Comparison of ENCODE assay signal across 18 cellular contexts in the genomic region with DNA sequence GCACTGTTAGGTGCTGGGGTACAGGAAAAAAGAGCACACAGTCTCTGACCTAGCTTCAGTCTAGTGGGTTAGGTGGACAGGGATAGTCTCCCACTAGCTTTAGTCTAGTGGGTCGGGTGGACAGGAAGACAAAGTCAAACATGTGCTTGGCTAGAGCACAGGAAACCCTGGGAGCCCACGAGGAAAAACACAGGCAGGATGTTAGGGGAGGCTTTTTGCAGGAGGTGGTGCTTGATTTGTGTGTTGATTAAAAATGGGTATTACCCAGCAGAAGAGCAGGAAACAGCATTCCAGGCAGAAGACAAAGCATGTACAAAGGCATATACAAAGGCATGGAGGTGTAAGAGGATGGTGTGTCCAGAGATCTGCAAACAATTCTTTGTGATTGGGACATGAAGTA.
"Had no signal": no experiment of that assay in that cellular context is flagged by ENCODE, and none has a peak within 500 bp of the region (broad histone marks: within the 10 kb centered on the region; RNA-seq: fewer than 3 reads in every experiment).

No MANE protein-coding gene starts in this region.

- H3K79me2 ChIP-seq: hepatocyte had no signal

- H3K36me3 Mint-ChIP-seq: mesothelial cell of epicardium; natural killer cell treated with Interleukin-12 subunit alpha and Interleukin-12 subunit beta and Interleukin-15 and Interleukin-18, amount 100 ng/mL, for 72 hours; neural progenitor cell had no signal

- H3K4me1 Mint-ChIP-seq: endodermal cell, neural progenitor cell had no signal

- H3K27me3 Mint-ChIP-seq: dendritic cell treated with granulocyte-macrophage colony-stimulating factor and Interleukin-4, amounts not matched to agents 40 ng/mL and 50 ng/mL, for 4 days; progenitor cell of endocrine pancreas had no signal

- H3K4me1 ChIP-seq: neural progenitor cell, pancreas had no signal

- H3K4me3 Mint-ChIP-seq: dendritic cell treated with granulocyte-macrophage colony-stimulating factor and Interleukin-4, amounts not matched to agents 40 ng/mL and 50 ng/mL, for 4 days; endodermal cell; mesothelial cell of epicardium; natural killer cell treated with Interleukin-12 subunit alpha and Interleukin-12 subunit beta and Interleukin-15 and Interleukin-18, amount 100 ng/mL, for 72 hours; neural progenitor cell had no signal

- H3K4me2 ChIP-seq: hepatocyte, neural progenitor cell had no signal

- H3K27ac Mint-ChIP-seq: dendritic cell treated with granulocyte-macrophage colony-stimulating factor and Interleukin-4, amounts not matched to agents 40 ng/mL and 50 ng/mL, for 4 days; endodermal cell; mesothelial cell of epicardium; natural killer cell treated with Interleukin-12 subunit alpha and Interleukin-12 subunit beta and Interleukin-15 and Interleukin-18, amount 100 ng/mL, for 72 hours; neural progenitor cell; progenitor cell of endocrine pancreas had no signal

- DNase-seq: effector CD4-positive, alpha-beta T cell; endodermal cell; head of caudate nucleus; left colon; nucleus accumbens; pancreas; right cardiac atrium; small intestine; stimulated activated CD4-positive, alpha-beta T cell treated with anti-CD3 and anti-CD28 coated beads, Interleukin-12 subunit alpha, Interleukin-12 subunit beta, amount 100 ng/mL, for 4 hours; stimulated activated naive CD4-positive, alpha-beta T cell; trophoblast cell had no signal

- FAIRE-seq: colon, pancreas, small intestine had no signal

- H3K4me3 ChIP-seq: hepatocyte, neural progenitor cell, pancreas had no signal

- H3K27me3 ChIP-seq: hepatocyte, neural progenitor cell, pancreas had no signal

- H3K36me3 ChIP-seq: neural progenitor cell, pancreas had no signal

- H3K9me3 Mint-ChIP-seq: dendritic cell treated with granulocyte-macrophage colony-stimulating factor and Interleukin-4, amounts not matched to agents 40 ng/mL and 50 ng/mL, for 4 days; endodermal cell; mesothelial cell of epicardium; natural killer cell treated with Interleukin-12 subunit alpha and Interleukin-12 subunit beta and Interleukin-15 and Interleukin-18, amount 100 ng/mL, for 72 hours; neural progenitor cell had no signal

- H2AFZ ChIP-seq: hepatocyte, neural progenitor cell had no signal

- H3K9me3 ChIP-seq: pancreas had no signal

- ATAC-seq: left colon; natural killer cell treated with Interleukin-12 subunit alpha and Interleukin-12 subunit beta and Interleukin-15 and Interleukin-18, amount 100 ng/mL, for 72 hours; pancreas; right cardiac atrium had no signal

- H3K27ac ChIP-seq: hepatocyte, neural progenitor cell, pancreas had no signal
